1 cellular context compared by ENCODE assay signal in genomic region chr11:64245797-64246623, GRCh38.
TF ChIP-seq lines count a peak whose summit lies in the region.

No MANE protein-coding gene starts in this region.

TF ChIP-seq in K562, 482 proteins besides CTCF, POLR2A, EP300 and RAD21 (continued from another document and continues in another):
- TF ChIP-seq RERE (CRISPR knock-in tag; IDR thresholded peaks at IDR 0.05; ENCODE audit: borderline replicate concordance) (no peak), STAT5B (CRISPR knock-in tag; IDR thresholded peaks at IDR 0.05) (no peak), EZH2 (IDR thresholded peaks at IDR 0.05; ENCODE audit: borderline replicate concordance, low read depth, low read length) (no peak), ELF4 (CRISPR knock-in tag; IDR thresholded peaks at IDR 0.05) (no peak), MEF2D (tag; conservative IDR thresholded peaks at IDR 0.05; ENCODE audit: low read depth) (no peak), TCF7L2 (IDR thresholded peaks at IDR 0.05; ENCODE audit: low read depth, low read length) (no peak), SMARCC2 (IDR thresholded peaks at IDR 0.05; ENCODE audit: low read depth) (no peak), CBFA2T3 (IDR thresholded peaks at IDR 0.05) (no peak; the same call in 1 of the 2 replicates), ADNP (tag; IDR thresholded peaks at IDR 0.05) (no peak), HMG20B (CRISPR knock-in tag; IDR thresholded peaks at IDR 0.05) (no peak), MBD1 (CRISPR knock-in tag; IDR thresholded peaks at IDR 0.05) (no peak), ARID3B (CRISPR knock-in tag; IDR thresholded peaks at IDR 0.05; ENCODE audit: borderline replicate concordance) (no peak), FOXP1 (CRISPR knock-in tag; IDR thresholded peaks at IDR 0.05) (no peak), ZNF197 (CRISPR knock-in tag; IDR thresholded peaks at IDR 0.05; ENCODE audit: low read depth) (no peak), ZNF124 (CRISPR knock-in tag; IDR thresholded peaks at IDR 0.05) (no peak), ATF4 (CRISPR knock-in tag; IDR thresholded peaks at IDR 0.05) (no peak), MTF1 (CRISPR knock-in tag; IDR thresholded peaks at IDR 0.05; ENCODE audit: borderline replicate concordance) (no peak), GATA2 (CRISPR knock-in tag; IDR thresholded peaks at IDR 0.05) (no peak), CGGBP1 (CRISPR knock-in tag; IDR thresholded peaks at IDR 0.05) (no peak), MCM3 (IDR thresholded peaks at IDR 0.05) (no peak), GTF2B (IDR thresholded peaks at IDR 0.05; ENCODE audit: extremely low read depth, insufficient read length) (no peak), YBX1 (IDR thresholded peaks at IDR 0.05) (no peak), HLTF (IDR thresholded peaks at IDR 0.05) (peak; percentile 96), ZNF76 (CRISPR knock-in tag; IDR thresholded peaks at IDR 0.05; ENCODE audit: borderline replicate concordance) (0 out of 2 replicates have a peak, but pooled peaks have one; percentile 29), FUS (optimal IDR thresholded peaks at IDR 0.05; ENCODE audit: low read depth, low read length) (no peak), ELK3 (CRISPR knock-in tag; IDR thresholded peaks at IDR 0.05) (no peak), RAD51 (IDR thresholded peaks at IDR 0.05; ENCODE audit: borderline replicate concordance, low read depth) (no peak), NCOR1 (IDR thresholded peaks at IDR 0.05) (peak; percentile 45), E2F6 (IDR thresholded peaks at IDR 0.05; ENCODE audit: borderline replicate concordance in 1 of 2, extremely low read depth in 1 of 2, insufficient read depth in 1 of 2, insufficient read length in 1 of 2, low read depth in 1 of 2, low read length in 1 of 2, poor library complexity in 1 of 2, severe bottlenecking in 1 of 2) (no peak), STAT6 (CRISPR knock-in tag; IDR thresholded peaks at IDR 0.05) (no peak), TEAD4 (IDR thresholded peaks at IDR 0.05; ENCODE audit: low read length) (peak; percentile 45), TEAD4 (CRISPR knock-in tag; IDR thresholded peaks at IDR 0.05; ENCODE audit: borderline replicate concordance) (no peak), HIVEP1 (CRISPR knock-in tag; IDR thresholded peaks at IDR 0.05) (no peak), SMC3 (conservative IDR thresholded peaks at IDR 0.05; ENCODE audit: insufficient read depth, low read depth, low read length) (no peak), THRB (CRISPR knock-in tag; conservative IDR thresholded peaks at IDR 0.05) (no peak), ATF1 (CRISPR knock-in tag; IDR thresholded peaks at IDR 0.05) (no peak), ATF1 (tag; IDR thresholded peaks at IDR 0.05) (peak; percentile 35), USF1 (CRISPR knock-in tag; IDR thresholded peaks at IDR 0.05) (no peak), ZNF57 (CRISPR knock-in tag; IDR thresholded peaks at IDR 0.05) (no peak), XRCC3 (IDR thresholded peaks at IDR 0.05) (no peak), CC2D1A (IDR thresholded peaks at IDR 0.05) (no peak), ZNF699 (CRISPR knock-in tag; IDR thresholded peaks at IDR 0.05; ENCODE audit: insufficient replicate concordance) (no peak), TFAP4 (CRISPR knock-in tag; IDR thresholded peaks at IDR 0.05; ENCODE audit: borderline replicate concordance) (peak; percentile 65; the same call in 1 of the 2 replicates), SMAD3 (CRISPR knock-in tag; conservative IDR thresholded peaks at IDR 0.05) (no peak), ZFP30 (CRISPR knock-in tag; IDR thresholded peaks at IDR 0.05; ENCODE audit: borderline replicate concordance) (no peak), ZZZ3 (IDR thresholded peaks at IDR 0.05) (no peak), BHLHE40 (IDR thresholded peaks at IDR 0.05; ENCODE audit: low read length) (no peak), RUNX1 (IDR thresholded peaks at IDR 0.05; ENCODE audit: low read depth) (no peak), TCFL5 (CRISPR knock-in tag; conservative IDR thresholded peaks at IDR 0.05) (no peak), POLR3A (IDR thresholded peaks at IDR 0.05; ENCODE audit: borderline replicate concordance, extremely low read depth, insufficient read depth, insufficient read length) (no peak), NFRKB (IDR thresholded peaks at IDR 0.05; ENCODE audit: low read depth) (no peak; the same call in 1 of the 2 replicates), MXI1 (IDR thresholded peaks at IDR 0.05; ENCODE audit: low read depth, low read length) (0 out of 2 replicates have a peak, but pooled peaks have one; percentile 12)
